ENCODE assay signal across 20 cellular contexts in genomic region chr13:94232161-94232560, GRCh38.
"Had no signal": no experiment of that assay in that cellular context is flagged by ENCODE, and none has a peak within 500 bp of the region (broad histone marks: within the 10 kb centered on the region; RNA-seq: fewer than 3 reads in every experiment).

No MANE protein-coding gene starts in this region.

- H3K9me3 ChIP-seq: heart right ventricle, psoas muscle, right lobe of liver, tibial artery had no signal

- H3K9me3 Mint-ChIP-seq: nephron; stimulated activated effector memory CD8-positive, alpha-beta T cell treated with anti-CD3 and anti-CD28 coated beads, Interleukin-12 subunit alpha, Interleukin-12 subunit beta, amount 100 ng/mL, for 72 hours; stimulated activated naive CD8-positive, alpha-beta T cell treated with anti-CD3 and anti-CD28 coated beads, Interleukin-15, Interleukin-2, amounts not matched to agents 100 ng/mL and 50 ng/mL, for 24 hours had no signal

- H3K36me3 ChIP-seq: heart right ventricle, right lobe of liver, tibial artery had no signal

- H3K27ac ChIP-seq: dorsolateral prefrontal cortex, psoas muscle, right lobe of liver, tibial artery had no signal

- H3K4me3 ChIP-seq: heart right ventricle, lung, psoas muscle, right lobe of liver, tibial artery had no signal

- DNase-seq: cortex of kidney; dorsolateral prefrontal cortex; effector CD8-positive, alpha-beta T cell; heart right ventricle; hypothalamus; mesenchymal stem cell; midbrain; naive B cell; occipital lobe; psoas muscle; retina; right lobe of liver; stimulated activated CD4-positive, alpha-beta T cell treated with anti-CD3 and anti-CD28 coated beads, Interleukin-4, amount 100 ng/mL, for 1 hour; stimulated activated CD8-positive, alpha-beta memory T cell treated with anti-CD3 and anti-CD28 coated beads, Interleukin-4, amount 100 ng/mL, for 48 hours; tibial artery had no signal

- H3K4me1 ChIP-seq: psoas muscle had no signal

- H3K36me3 Mint-ChIP-seq: naive B cell; stimulated activated effector memory CD8-positive, alpha-beta T cell treated with anti-CD3 and anti-CD28 coated beads, Interleukin-12 subunit alpha, Interleukin-12 subunit beta, amount 100 ng/mL, for 72 hours had no signal

- ATAC-seq: heart right ventricle; left lobe of liver; psoas muscle; right lobe of liver; stimulated activated effector memory CD8-positive, alpha-beta T cell treated with anti-CD3 and anti-CD28 coated beads, Interleukin-12 subunit alpha, Interleukin-12 subunit beta, amount 100 ng/mL, for 72 hours had no signal

- H3K27ac Mint-ChIP-seq: naive B cell; stimulated activated effector memory CD8-positive, alpha-beta T cell treated with anti-CD3 and anti-CD28 coated beads, Interleukin-12 subunit alpha, Interleukin-12 subunit beta, amount 100 ng/mL, for 72 hours; stimulated activated naive CD8-positive, alpha-beta T cell treated with anti-CD3 and anti-CD28 coated beads, Interleukin-15, Interleukin-2, amounts not matched to agents 100 ng/mL and 50 ng/mL, for 24 hours had no signal

- H3K27me3 ChIP-seq: dorsolateral prefrontal cortex, heart right ventricle, right lobe of liver, tibial artery had no signal
